ENCODE assay signal across 8 cellular contexts in the genomic region with DNA sequence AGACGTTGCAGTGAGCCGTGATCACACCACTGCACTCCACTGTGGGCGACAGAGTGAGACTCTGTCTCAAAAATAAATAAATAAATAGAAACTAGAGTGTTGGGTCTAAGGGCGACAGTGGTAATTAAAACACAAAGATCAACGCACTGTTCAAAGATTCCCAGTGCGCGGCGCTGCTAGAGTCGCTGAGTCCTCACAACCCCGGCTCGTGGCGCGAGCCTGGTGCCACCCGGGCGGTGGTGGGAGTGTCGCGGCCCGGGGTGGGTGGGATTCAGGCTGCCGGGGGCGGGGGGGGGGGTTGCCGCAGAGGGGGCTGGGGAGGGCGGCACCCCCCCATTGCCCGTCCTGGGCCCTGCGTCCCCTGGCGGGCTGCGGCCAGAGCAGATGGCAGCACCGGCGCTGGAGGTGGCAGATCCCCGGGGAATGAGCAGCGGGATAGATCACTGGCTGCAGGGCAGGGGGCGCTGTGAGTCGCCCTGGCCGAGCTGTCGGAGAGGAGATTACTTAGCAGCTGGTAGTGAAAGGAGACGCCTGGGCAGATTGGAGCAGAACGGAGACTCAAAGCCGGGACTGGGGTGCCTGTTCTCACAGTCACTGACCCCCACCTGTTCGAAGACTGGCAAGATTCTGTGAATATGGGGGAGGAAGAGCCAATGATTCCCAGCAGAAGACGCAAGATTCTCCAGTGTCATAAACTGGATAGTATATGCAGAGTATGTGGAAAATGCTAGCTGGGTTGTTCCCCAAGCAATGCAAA.
A peak's percentile ranks its signal among the peaks of the same experiment; 100 is the strongest.
DNase-seq lines count a peak whose midpoint lies in the region; ATAC-seq lines count a peak whose summit lies in the region.

No MANE protein-coding gene starts in this region.

- ATAC-seq in GM21737 (IDR thresholded peaks at IDR 0.05; ENCODE audit: unreplicated experiment) (no peak), GM21367 (IDR thresholded peaks at IDR 0.05; ENCODE audit: unreplicated experiment) (no peak)

- DNase-seq in CD1c-positive myeloid dendritic cell (ENCODE audit: extremely low spot score) (peak; percentile 78), HuH-7.5 (ENCODE audit: low spot score) (peak; percentile 40), dedifferentiated amniotic fluid mesenchymal stem cell (ENCODE audit: extremely low spot score) (peak; percentile 31), left kidney (ENCODE audit: low read depth, low spot score) (peak; percentile 89)
- peak; percentile 30 to 42 for DNase-seq in activated CD4-positive, alpha-beta T cell treated with anti-CD3 and anti-CD28 coated beads for 24 hours (ENCODE audit: low read depth in 2 of 2)
- peak; percentile 37 for DNase-seq in stimulated activated CD4-positive, alpha-beta T cell treated with anti-CD3 and anti-CD28 coated beads, Interleukin-2, amount 100 ng/mL, for 4 hours (ENCODE audit: low read depth)

Comparison
In these comparisons a context has a peak if more than half of its experiments do, and no peak if none do; other contexts are left out.
1. DNase-seq: peak in every context shown above with its lines; median percentile 89 in left kidney; 78 in CD1c-positive myeloid dendritic cell; 40 in HuH-7.5; 37 in stimulated activated CD4-positive, alpha-beta T cell treated with anti-CD3 and anti-CD28 coated beads, Interleukin-2, amount 100 ng/mL, for 4 hours; 36 in activated CD4-positive, alpha-beta T cell treated with anti-CD3 and anti-CD28 coated beads for 24 hours; 31 in dedifferentiated amniotic fluid mesenchymal stem cell.